Comparison of ENCODE assay signal across 22 cellular contexts in genomic region chr15:91652610-91653207, GRCh38.
"Had no signal": no experiment of that assay in that cellular context is flagged by ENCODE, and none has a peak within 500 bp of the region (broad histone marks: within the 10 kb centered on the region; RNA-seq: fewer than 3 reads in every experiment).

No MANE protein-coding gene starts in this region.

- H3K27me3 ChIP-seq: body of pancreas, thyroid gland had no signal

- H3K4me1 Mint-ChIP-seq: activated B cell treated with CpG ODN at 0.5 μM for 24 hours; activated T-helper 17 cell treated with anti-CD3 and anti-CD28 coated beads, Interleukin-2, amount 50 U/mL, for 72 hours; mesothelial cell of epicardium had no signal

- H3K36me3 Mint-ChIP-seq: activated CD8-positive, alpha-beta memory T cell treated with anti-CD3 and anti-CD28 coated beads, Interleukin-2, amount 10 ng/mL, durations not matched to agents 7 days and 5 days; mesothelial cell of epicardium had no signal

- ATAC-seq: activated CD8-positive, alpha-beta memory T cell treated with anti-CD3 and anti-CD28 coated beads, Interleukin-2, amount 10 ng/mL, durations not matched to agents 7 days and 5 days; activated T-helper 17 cell treated with anti-CD3 and anti-CD28 coated beads, Interleukin-2, amount 50 U/mL, for 72 hours; body of pancreas; left lung; natural killer cell treated with Interleukin-12 subunit alpha and Interleukin-12 subunit beta and Interleukin-15 and Interleukin-18, amount 100 ng/mL, for 72 hours had no signal

- H3K9me3 ChIP-seq: body of pancreas, left lung, thyroid gland had no signal

- H3K4me3 ChIP-seq: body of pancreas, left lung, thyroid gland had no signal

- DNase-seq: activated B cell treated with CpG ODN at 0.5 μM for 24 hours; activated CD4-positive, alpha-beta memory T cell treated with anti-CD3 and anti-CD28 coated beads, Interleukin-2, amount 10 ng/mL, durations not matched to agents 7 days and 5 days; activated CD4-positive, alpha-beta T cell treated with anti-CD3 and anti-CD28 coated beads for 48 hours; activated CD8-positive, alpha-beta memory T cell treated with anti-CD3 and anti-CD28 coated beads, Interleukin-2, amount 10 ng/mL, durations not matched to agents 7 days and 5 days; activated naive CD4-positive, alpha-beta T cell; activated naive CD8-positive, alpha-beta T cell treated with anti-CD3 and anti-CD28 coated beads, Interleukin-2, amount 10 ng/mL, durations not matched to agents 7 days and 5 days; amygdala; body of pancreas; caudate nucleus; erythroblast; foreskin melanocyte; glutamatergic neuron; hypothalamus; islet precursor cell; left lung; occipital lobe; stimulated activated CD8-positive, alpha-beta memory T cell treated with anti-CD3 and anti-CD28 coated beads, Interleukin-4, amount 100 ng/mL, for 48 hours; stimulated activated naive CD4-positive, alpha-beta T cell; thyroid gland had no signal

- H3K27ac Mint-ChIP-seq: activated B cell treated with CpG ODN at 0.5 μM for 24 hours; activated CD4-positive, alpha-beta memory T cell treated with anti-CD3 and anti-CD28 coated beads, Interleukin-2, amount 10 ng/mL, durations not matched to agents 7 days and 5 days; activated CD8-positive, alpha-beta memory T cell treated with anti-CD3 and anti-CD28 coated beads, Interleukin-2, amount 10 ng/mL, durations not matched to agents 7 days and 5 days; activated naive CD8-positive, alpha-beta T cell treated with anti-CD3 and anti-CD28 coated beads, Interleukin-2, amount 10 ng/mL, durations not matched to agents 7 days and 5 days; activated T-helper 17 cell treated with anti-CD3 and anti-CD28 coated beads, Interleukin-2, amount 50 U/mL, for 72 hours; mesothelial cell of epicardium; natural killer cell treated with Interleukin-12 subunit alpha and Interleukin-12 subunit beta and Interleukin-15 and Interleukin-18, amount 100 ng/mL, for 72 hours had no signal

- H3K4me3 Mint-ChIP-seq: activated B cell treated with CpG ODN at 0.5 μM for 24 hours; activated CD4-positive, alpha-beta memory T cell treated with anti-CD3 and anti-CD28 coated beads, Interleukin-2, amount 10 ng/mL, durations not matched to agents 7 days and 5 days; activated CD8-positive, alpha-beta memory T cell treated with anti-CD3 and anti-CD28 coated beads, Interleukin-2, amount 10 ng/mL, durations not matched to agents 7 days and 5 days; activated naive CD8-positive, alpha-beta T cell treated with anti-CD3 and anti-CD28 coated beads, Interleukin-2, amount 10 ng/mL, durations not matched to agents 7 days and 5 days; activated T-helper 17 cell treated with anti-CD3 and anti-CD28 coated beads, Interleukin-2, amount 50 U/mL, for 72 hours; mesothelial cell of epicardium; natural killer cell treated with Interleukin-12 subunit alpha and Interleukin-12 subunit beta and Interleukin-15 and Interleukin-18, amount 100 ng/mL, for 72 hours had no signal

- H3K9me3 Mint-ChIP-seq: activated CD4-positive, alpha-beta memory T cell treated with anti-CD3 and anti-CD28 coated beads, Interleukin-2, amount 10 ng/mL, durations not matched to agents 7 days and 5 days; activated T-helper 17 cell treated with anti-CD3 and anti-CD28 coated beads, Interleukin-2, amount 50 U/mL, for 72 hours had no signal

- H3K27ac ChIP-seq: body of pancreas, left lung, thyroid gland had no signal

- H3K36me3 ChIP-seq: left lung, thyroid gland had no signal
